ENCODE assay signal across 8 cellular contexts in genomic region chr17:78126895-78127239, GRCh38. TPM values are rescaled to one million over a fixed set of nuclear protein-coding genes. Genes with fewer than 3 reads are reported as not detected.
DNase-seq lines count a peak whose midpoint lies in the region; ATAC-seq lines count a peak whose summit lies in the region.

No MANE protein-coding gene starts in this region.

- peaks cover 21% of the 10 kb centered on the region for H3K36me3 ChIP-seq in HUES48 (ENCODE audit: control insufficient read depth, insufficient read depth, low read length)
- H3K36me3 ChIP-seq in iPS-20b (ENCODE audit: insufficient read depth, low read depth, low read length) = peaks cover 19% of the 10 kb centered on the region

- H3K4me1 Mint-ChIP-seq in activated CD4-positive, alpha-beta memory T cell treated with anti-CD3 and anti-CD28 coated beads, Interleukin-2, amount 10 ng/mL, durations not matched to agents 7 days and 5 days = peaks cover 57% of the 10 kb centered on the region
- peaks cover 69% of the 10 kb centered on the region for H3K4me1 Mint-ChIP-seq in stimulated activated effector memory CD8-positive, alpha-beta T cell treated with anti-CD3 and anti-CD28 coated beads, Interleukin-12 subunit alpha, Interleukin-12 subunit beta, amount 100 ng/mL, for 72 hours

- H3K27ac ChIP-seq in HUES48 (ENCODE audit: low read depth, low read length) (peak overlapping the region; percentile 69), iPS-20b (ENCODE audit: low read length) (no peak overlapping the region)

- H3K36me3 Mint-ChIP-seq in activated CD4-positive, alpha-beta memory T cell treated with anti-CD3 and anti-CD28 coated beads, Interleukin-2, amount 10 ng/mL, durations not matched to agents 7 days and 5 days (ENCODE audit: low read depth) = peaks cover 67% of the 10 kb centered on the region
- peaks cover 82% of the 10 kb centered on the region for H3K36me3 Mint-ChIP-seq in stimulated activated effector memory CD8-positive, alpha-beta T cell treated with anti-CD3 and anti-CD28 coated beads, Interleukin-12 subunit alpha, Interleukin-12 subunit beta, amount 100 ng/mL, for 72 hours

- peak overlapping the region; percentile 88 for H3K4me3 Mint-ChIP-seq in activated CD4-positive, alpha-beta memory T cell treated with anti-CD3 and anti-CD28 coated beads, Interleukin-2, amount 10 ng/mL, durations not matched to agents 7 days and 5 days
- peak overlapping the region; percentile 99 for H3K4me3 Mint-ChIP-seq in stimulated activated effector memory CD8-positive, alpha-beta T cell treated with anti-CD3 and anti-CD28 coated beads, Interleukin-12 subunit alpha, Interleukin-12 subunit beta, amount 100 ng/mL, for 72 hours

- no peaks in the 10 kb centered on the region for H3K9me3 Mint-ChIP-seq in activated CD4-positive, alpha-beta memory T cell treated with anti-CD3 and anti-CD28 coated beads, Interleukin-2, amount 10 ng/mL, durations not matched to agents 7 days and 5 days
- H3K9me3 Mint-ChIP-seq in stimulated activated effector memory CD8-positive, alpha-beta T cell treated with anti-CD3 and anti-CD28 coated beads, Interleukin-12 subunit alpha, Interleukin-12 subunit beta, amount 100 ng/mL, for 72 hours = no peaks in the 10 kb centered on the region

- H3K9ac ChIP-seq in HUES48 (ENCODE audit: low read depth, low read length) (no peak overlapping the region), iPS-20b (ENCODE audit: low read depth, low read length) (peak overlapping the region; percentile 74; the same call in 1 of the 2 replicates)

- ATAC-seq in stimulated activated effector memory CD8-positive, alpha-beta T cell treated with anti-CD3 and anti-CD28 coated beads, Interleukin-12 subunit alpha, Interleukin-12 subunit beta, amount 100 ng/mL, for 72 hours = no peak
- ATAC-seq in HG03139 (IDR thresholded peaks at IDR 0.05; ENCODE audit: unreplicated experiment) = no peak

- CTCF ChIA-PET in activated CD4-positive, alpha-beta memory T cell treated with anti-CD3 and anti-CD28 coated beads, Interleukin-2, amount 10 ng/mL, durations not matched to agents 7 days and 5 days (lab: Charles Lee) = interaction anchor here (0.7 to 10.1 kb wide), 5 partner anchors 10 to 107 kb away, joined by 3 to 106 read pairs (median 9); partner anchors contain the start of gene TK1

- H3K4me1 ChIP-seq in HUES48 (ENCODE audit: control insufficient read depth, insufficient read depth, low read length) = peaks cover 21% of the 10 kb centered on the region
- peaks cover 4% of the 10 kb centered on the region; the same call in 1 of the 2 replicates for H3K4me1 ChIP-seq in iPS-20b (ENCODE audit: insufficient read depth, low read length)

- H3K27me3 Mint-ChIP-seq in activated CD4-positive, alpha-beta memory T cell treated with anti-CD3 and anti-CD28 coated beads, Interleukin-2, amount 10 ng/mL, durations not matched to agents 7 days and 5 days = no peaks in the 10 kb centered on the region

- H3K4me3 ChIP-seq in HUES48 (ENCODE audit: low read depth, low read length) (peak overlapping the region; percentile 71; the same call in 1 of the 2 replicates), iPS-20b (ENCODE audit: low read length) (peak overlapping the region; percentile 79)

- H3K27me3 ChIP-seq in HUES48 (ENCODE audit: control insufficient read depth, insufficient read depth, low read length) (peaks cover 16% of the 10 kb centered on the region; the same call in 1 of the 2 replicates), iPS-20b (ENCODE audit: insufficient read depth, low read length) (peaks cover 23% of the 10 kb centered on the region)

- no peak for DNase-seq in activated CD4-positive, alpha-beta memory T cell treated with anti-CD3 and anti-CD28 coated beads, Interleukin-2, amount 10 ng/mL, durations not matched to agents 7 days and 5 days
- no peak for DNase-seq in stimulated activated effector memory CD8-positive, alpha-beta T cell treated with anti-CD3 and anti-CD28 coated beads, Interleukin-12 subunit alpha, Interleukin-12 subunit beta, amount 100 ng/mL, for 72 hours (ENCODE audit: low spot score in 2 of 2)
- DNase-seq in NOMO-1 treated with DMSO at 0.1 percent for 48 hours (lab: John Stamatoyannopoulos, UW; ENCODE audit: unreplicated experiment) (no peak), cortex of kidney (lab: John Stamatoyannopoulos, UW) (no peak)
- DNase-seq in stimulated activated CD4-positive, alpha-beta T cell treated with anti-CD3 and anti-CD28 coated beads, Interleukin-15, amount 100 ng/mL, for 24 hours = no peak

- POLR2A ChIA-PET in activated CD4-positive, alpha-beta memory T cell treated with anti-CD3 and anti-CD28 coated beads, Interleukin-2, amount 10 ng/mL, durations not matched to agents 7 days and 5 days (lab: Charles Lee) = interaction anchor here (1.8 to 16.9 kb wide), 5 partner anchors 7 to 682 kb away, joined by 5 to 332 read pairs (median 68); no protein-coding TSS in a partner anchor

- peak overlapping the region; percentile 91 for H3K27ac Mint-ChIP-seq in activated CD4-positive, alpha-beta memory T cell treated with anti-CD3 and anti-CD28 coated beads, Interleukin-2, amount 10 ng/mL, durations not matched to agents 7 days and 5 days
- H3K27ac Mint-ChIP-seq in stimulated activated effector memory CD8-positive, alpha-beta T cell treated with anti-CD3 and anti-CD28 coated beads, Interleukin-12 subunit alpha, Interleukin-12 subunit beta, amount 100 ng/mL, for 72 hours = peak overlapping the region; percentile 87

- H3K9me3 ChIP-seq in HUES48 (ENCODE audit: control insufficient read depth, insufficient read depth, low read length) (no peaks in the 10 kb centered on the region), iPS-20b (ENCODE audit: insufficient read depth, low read depth, low read length) (no peaks in the 10 kb centered on the region)

RNA-seq across cellular contexts. Expression of gene TMC6, which starts 1.7 kb away (rescaled TPM):
- total RNA-seq in activated CD4-positive, alpha-beta memory T cell treated with anti-CD3 and anti-CD28 coated beads, Interleukin-2, amount 10 ng/mL, durations not matched to agents 7 days and 5 days = 100 to 1,000 TPM; 460 to 463 TPM

RNA-seq across cellular contexts. Expression of gene TMC8, which starts 3.7 kb away (rescaled TPM):
- total RNA-seq in activated CD4-positive, alpha-beta memory T cell treated with anti-CD3 and anti-CD28 coated beads, Interleukin-2, amount 10 ng/mL, durations not matched to agents 7 days and 5 days = 100 to 1,000 TPM; 316 to 334 TPM

RNA-seq across cellular contexts. Expression of gene C17orf99, which starts 19.3 kb away (rescaled TPM):
- not detected for total RNA-seq in activated CD4-positive, alpha-beta memory T cell treated with anti-CD3 and anti-CD28 coated beads, Interleukin-2, amount 10 ng/mL, durations not matched to agents 7 days and 5 days

RNA-seq across cellular contexts. Expression of gene SYNGR2, which starts 41.5 kb away (rescaled TPM):
- 10 to 100 TPM; 63.6 to 64.0 TPM for total RNA-seq in activated CD4-positive, alpha-beta memory T cell treated with anti-CD3 and anti-CD28 coated beads, Interleukin-2, amount 10 ng/mL, durations not matched to agents 7 days and 5 days

RNA-seq across cellular contexts. Expression of gene TK1, which starts 60.0 kb away (rescaled TPM):
- total RNA-seq in activated CD4-positive, alpha-beta memory T cell treated with anti-CD3 and anti-CD28 coated beads, Interleukin-2, amount 10 ng/mL, durations not matched to agents 7 days and 5 days = 100 to 1,000 TPM; 109 to 117 TPM
